Comparison of ENCODE assay signal across 8 cellular contexts in the genomic region with DNA sequence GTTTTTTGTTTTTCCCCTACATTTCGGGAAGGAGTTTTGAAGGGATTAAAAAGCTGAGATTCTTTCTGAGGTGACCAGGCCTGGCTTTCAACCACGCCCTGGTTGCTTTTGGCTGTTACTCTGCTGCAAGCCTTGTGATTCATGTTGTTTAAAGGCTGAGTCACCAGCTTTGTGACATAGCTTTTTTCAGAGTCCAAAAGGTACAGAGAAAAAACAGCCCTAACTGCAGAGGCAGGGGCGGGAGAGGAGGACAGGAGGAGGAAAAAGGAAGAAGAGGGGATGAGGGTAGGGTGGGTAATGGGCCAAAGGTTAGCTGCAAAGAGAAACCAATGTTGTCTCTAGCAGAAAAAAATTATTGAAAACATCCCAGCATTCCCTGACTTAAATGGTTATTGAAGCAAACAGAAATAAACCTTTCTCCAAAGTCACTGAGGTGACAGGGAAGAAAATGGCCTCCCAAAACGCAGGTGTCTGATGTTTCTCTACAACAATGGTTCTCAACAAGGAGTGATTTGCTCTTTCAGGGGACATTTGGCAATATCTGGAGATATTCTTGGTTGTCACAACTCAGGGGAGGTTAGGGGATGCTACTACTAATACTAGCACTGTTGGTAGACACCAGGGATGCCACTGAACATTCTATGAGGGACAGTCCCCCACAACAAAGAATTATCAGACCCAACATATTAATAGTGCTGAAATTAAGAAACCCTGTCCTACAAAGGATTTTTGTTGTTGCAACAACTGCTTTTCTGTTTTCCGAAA. TPM values are rescaled to one million over a fixed set of nuclear protein-coding genes. Genes with fewer than 3 reads are reported as not detected.
DNase-seq lines count a peak whose midpoint lies in the region; TF ChIP-seq lines count a peak whose summit lies in the region.

No MANE protein-coding gene starts in this region.

- peak overlapping the region; percentile 89 to 97 (median 94) for H3K4me2 ChIP-seq in BLaER1 treated with 17β-estradiol and CSF1 and Interleukin-3, amounts not matched to agents 10 nM and 100 nM
- H3K4me2 ChIP-seq in Loucy (ENCODE audit: low read depth, low read length, poor library complexity, severe bottlenecking) (peak overlapping the region; percentile 93), smooth muscle cell (peak overlapping the region; percentile 94)

- H3K9me3 ChIP-seq in BLaER1 treated with 17β-estradiol and CSF1 and Interleukin-3, amounts not matched to agents 10 nM and 100 nM (replicated peaks in 1 of 11) = no peaks in the 10 kb centered on the region
- no peaks in the 10 kb centered on the region for H3K9me3 ChIP-seq in Loucy (ENCODE audit: insufficient read depth, low read depth, low read length)
- no peaks in the 10 kb centered on the region for H3K9me3 ChIP-seq in iPS-20b (ENCODE audit: insufficient read depth, low read depth, low read length)
- H3K9me3 ChIP-seq in smooth muscle cell (replicated peaks; ENCODE audit: low read depth) = no peaks in the 10 kb centered on the region

- H2AFZ ChIP-seq in Loucy (ENCODE audit: low read length) (peak overlapping the region; percentile 41; the same call in 1 of the 2 replicates), smooth muscle cell (ENCODE audit: low read depth) (no peak overlapping the region)

- H3K4me1 ChIP-seq in BLaER1 treated with 17β-estradiol and CSF1 and Interleukin-3, amounts not matched to agents 10 nM and 100 nM = peaks cover 48 to 73% (median 67%) of the 10 kb centered on the region in 10 experiments
- H3K4me1 ChIP-seq in Loucy (ENCODE audit: insufficient read depth, low read length, poor library complexity, severe bottlenecking) = peaks cover 46% of the 10 kb centered on the region
- H3K4me1 ChIP-seq in iPS-20b (ENCODE audit: insufficient read depth, low read length) = peaks cover 44% of the 10 kb centered on the region
- H3K4me1 ChIP-seq in smooth muscle cell (ENCODE audit: low read depth) = peaks cover 60% of the 10 kb centered on the region

- H3K4me3 ChIP-seq in BLaER1 treated with 17β-estradiol and CSF1 and Interleukin-3, amounts not matched to agents 10 nM and 100 nM = peak overlapping the region; percentile 76 to 99 (median 92)
- H3K4me3 ChIP-seq in Loucy (ENCODE audit: low read length, poor library complexity, severe bottlenecking) (peak overlapping the region; percentile 96), iPS-20b (ENCODE audit: low read length) (peak overlapping the region; percentile 99), smooth muscle cell (peak overlapping the region; percentile 95)

- TF ChIP-seq CTCF in Loucy (conservative IDR thresholded peaks at IDR 0.05; ENCODE audit: low read length) = no peak
- TF ChIP-seq CTCF in smooth muscle cell (IDR thresholded peaks at IDR 0.05; ENCODE audit: borderline replicate concordance, insufficient read depth, poor library complexity, severe bottlenecking) = no peak

- peaks cover 34% of the 10 kb centered on the region for H3K79me2 ChIP-seq in Loucy (ENCODE audit: insufficient read depth, low read length)
- H3K79me2 ChIP-seq in smooth muscle cell (ENCODE audit: low read depth) = peaks cover 28% of the 10 kb centered on the region

- DNase-seq in astrocyte of the hippocampus (ENCODE audit: low read depth, low spot score) (peak; percentile 94), smooth muscle cell (lab: John Stamatoyannopoulos, UW; ENCODE audit: unreplicated experiment) (no peak), NCI-H446 (lab: John Stamatoyannopoulos, UW) (no peak), NCI-H2081 (lab: John Stamatoyannopoulos, UW) (no peak), NCI-H2196 (lab: John Stamatoyannopoulos, UW; ENCODE audit: unreplicated experiment) (no peak)

- H3K27ac ChIP-seq in BLaER1 treated with 17β-estradiol and CSF1 and Interleukin-3, amounts not matched to agents 10 nM and 100 nM = peak overlapping the region; percentile 99 to 100 (median 100)
- peak overlapping the region; percentile 71 for H3K27ac ChIP-seq in iPS-20b (ENCODE audit: low read length)
- H3K27ac ChIP-seq in smooth muscle cell (ENCODE audit: low read depth) = peak overlapping the region; percentile 100

- H3K27me3 ChIP-seq in BLaER1 treated with 17β-estradiol and CSF1 and Interleukin-3, amounts not matched to agents 10 nM and 100 nM = no peaks in the 10 kb centered on the region
- peaks cover 4% of the 10 kb centered on the region for H3K27me3 ChIP-seq in Loucy (ENCODE audit: insufficient read depth, low read length, poor library complexity, severe bottlenecking)
- H3K27me3 ChIP-seq in iPS-20b (ENCODE audit: insufficient read depth, low read length) = no peaks in the 10 kb centered on the region
- H3K27me3 ChIP-seq in smooth muscle cell (ENCODE audit: low read depth) = no peaks in the 10 kb centered on the region

- peaks cover 16 to 22% (median 20%) of the 10 kb centered on the region in 11 experiments for H3K36me3 ChIP-seq in BLaER1 treated with 17β-estradiol and CSF1 and Interleukin-3, amounts not matched to agents 10 nM and 100 nM
- peaks cover 14% of the 10 kb centered on the region; the same call in 1 of the 2 replicates for H3K36me3 ChIP-seq in Loucy (ENCODE audit: insufficient read depth, low read length)
- peaks cover 24% of the 10 kb centered on the region for H3K36me3 ChIP-seq in iPS-20b (ENCODE audit: insufficient read depth, low read depth, low read length)
- H3K36me3 ChIP-seq in smooth muscle cell (ENCODE audit: low read depth) = no peaks in the 10 kb centered on the region

- H3F3A ChIP-seq in Loucy (ENCODE audit: low read depth) (peaks cover 28% of the 10 kb centered on the region; the same call in 1 of the 2 replicates), smooth muscle cell (ENCODE audit: low read depth) (peaks cover 34% of the 10 kb centered on the region)

- WGBS in smooth muscle cell (ENCODE audit: low lambda C conversion rate) = 6% methylated on average over 5 of the region's 5 CpGs

- H4K20me1 ChIP-seq in BLaER1 treated with 17β-estradiol and CSF1 and Interleukin-3, amounts not matched to agents 10 nM and 100 nM = peaks cover 23 to 27% (median 26%) of the 10 kb centered on the region in 11 experiments
- H4K20me1 ChIP-seq in Loucy (ENCODE audit: insufficient read depth, low read length, poor library complexity, severe bottlenecking) (peaks cover 15% of the 10 kb centered on the region), smooth muscle cell (ENCODE audit: low read depth) (peaks cover 25% of the 10 kb centered on the region)

- peak overlapping the region; percentile 97 to 100 (median 99) for H3K9ac ChIP-seq in BLaER1 treated with 17β-estradiol and CSF1 and Interleukin-3, amounts not matched to agents 10 nM and 100 nM
- H3K9ac ChIP-seq in Loucy (ENCODE audit: low read depth, low read length, poor library complexity, severe bottlenecking) (peak overlapping the region; percentile 98), iPS-20b (ENCODE audit: low read depth, low read length) (peak overlapping the region; percentile 96; the same call in 1 of the 2 replicates), smooth muscle cell (ENCODE audit: low read depth) (peak overlapping the region; percentile 100)

- no peaks in the 10 kb centered on the region for H3K9me2 ChIP-seq in Loucy (replicated peaks; ENCODE audit: low read depth, low read length)

RNA-seq across cellular contexts. Expression of a gene that starts 2.1 kb away (rescaled TPM):
- 1,327 and 1,477 TPM in 2 replicates for total RNA-seq in smooth muscle cell
- polyA plus RNA-seq in smooth muscle cell = 1,322 and 1,339 TPM in 2 replicates

RNA-seq across cellular contexts. Expression of a gene that starts 52.9 kb away (rescaled TPM):
- 4.5 and 6.8 TPM in 2 replicates for total RNA-seq in smooth muscle cell
- polyA plus RNA-seq in smooth muscle cell = 10.1 and 16.9 TPM in 2 replicates
